8 cellular contexts compared by ENCODE assay signal in genomic region chr18:70781860-70782453, GRCh38.
DNase-seq lines count a peak whose midpoint lies in the region; ATAC-seq and TF ChIP-seq lines count a peak whose summit lies in the region.

No MANE protein-coding gene starts in this region.

- peaks cover 7% of the 10 kb centered on the region for H3K4me1 ChIP-seq in CD4-positive, alpha-beta memory T cell (ENCODE audit: insufficient read depth, low read length)
- H3K4me1 ChIP-seq in thyroid gland: no peaks in the 10 kb centered on the region

- TF ChIP-seq POLR2A in thyroid gland (IDR thresholded peaks at IDR 0.05): no peak

- DNase-seq in CD4-positive, alpha-beta memory T cell: peak; percentile 53 to 65 (median 59)
- DNase-seq in NCI-H526 (lab: John Stamatoyannopoulos, UW) (peak; percentile 1 to 59), thyroid gland (peak; percentile 10 to 12)
- peak; percentile 56 for DNase-seq in activated CD4-positive, alpha-beta T cell treated with anti-CD3 and anti-CD28 coated beads, Interleukin-2, amount 10 ng/mL, durations not matched to agents 7 days and 5 days
- DNase-seq in effector CD4-positive, alpha-beta T cell: peak; percentile 47
- DNase-seq in natural killer cell treated with Interleukin-12 subunit alpha and Interleukin-12 subunit beta and Interleukin-15 and Interleukin-18, amount 100 ng/mL, for 72 hours (ENCODE audit: low spot score): peak; percentile 55

- TF ChIP-seq CTCF in thyroid gland (IDR thresholded peaks at IDR 0.05): peak in 1 of 6 experiments; percentile 31

- WGBS in thyroid gland, 2 donors: 4 to 7% methylated on average over 8 of the region's 8 CpGs

- intact Hi-C loops in CD4-positive, alpha-beta memory T cell (cut with micrococcal nuclease): loop anchor here (1.0 to 5.0 kb wide), 4 partner anchors 150 to 1305 kb away; no protein-coding TSS in a partner anchor
- intact Hi-C loops in thyroid gland (cut with DNase I): no loop called here

- ATAC-seq in GM19328 (IDR thresholded peaks at IDR 0.05; ENCODE audit: unreplicated experiment): peak; percentile 90
- peak; percentile 99 for ATAC-seq in HG03342 (IDR thresholded peaks at IDR 0.05; ENCODE audit: unreplicated experiment)
- peak in 1 of 2 donors; percentile 57 for ATAC-seq in natural killer cell treated with Interleukin-12 subunit alpha and Interleukin-12 subunit beta and Interleukin-15 and Interleukin-18, amount 100 ng/mL, for 72 hours

- CTCF ChIA-PET in CD4-positive, alpha-beta memory T cell (lab: Charles Lee; ENCODE audit: partially characterized antibody): interaction anchor here (0.7 to 2.2 kb wide), 18 partner anchors 8 to 206 kb away, joined by 3 to 15 read pairs (median 4); no protein-coding TSS in a partner anchor
- CTCF ChIA-PET in activated CD4-positive, alpha-beta T cell treated with anti-CD3 and anti-CD28 coated beads, Interleukin-2, amount 10 ng/mL, durations not matched to agents 7 days and 5 days (lab: Charles Lee): interaction anchor here (0.6 to 0.9 kb wide), 3 partner anchors 21 to 1762 kb away, joined by 3 to 4 read pairs (median 3); partner anchors contain the start of gene CBLN2

- H3K36me3 Mint-ChIP-seq in CD4-positive, alpha-beta memory T cell: no peaks in the 10 kb centered on the region
- no peaks in the 10 kb centered on the region for H3K36me3 Mint-ChIP-seq in activated CD4-positive, alpha-beta T cell treated with anti-CD3 and anti-CD28 coated beads, Interleukin-2, amount 10 ng/mL, durations not matched to agents 7 days and 5 days (ENCODE audit: low read depth)
- peaks cover 5% of the 10 kb centered on the region for H3K36me3 Mint-ChIP-seq in natural killer cell treated with Interleukin-12 subunit alpha and Interleukin-12 subunit beta and Interleukin-15 and Interleukin-18, amount 100 ng/mL, for 72 hours

- peak overlapping the region in 2 of 7 donors; percentile 70 to 82 for H3K27ac Mint-ChIP-seq in CD4-positive, alpha-beta memory T cell
- no peak overlapping the region for H3K27ac Mint-ChIP-seq in activated CD4-positive, alpha-beta T cell treated with anti-CD3 and anti-CD28 coated beads, Interleukin-2, amount 10 ng/mL, durations not matched to agents 7 days and 5 days
- no peak overlapping the region for H3K27ac Mint-ChIP-seq in natural killer cell treated with Interleukin-12 subunit alpha and Interleukin-12 subunit beta and Interleukin-15 and Interleukin-18, amount 100 ng/mL, for 72 hours

- no peaks in the 10 kb centered on the region for H3K27me3 Mint-ChIP-seq in CD4-positive, alpha-beta memory T cell
- no peaks in the 10 kb centered on the region for H3K27me3 Mint-ChIP-seq in activated CD4-positive, alpha-beta T cell treated with anti-CD3 and anti-CD28 coated beads, Interleukin-2, amount 10 ng/mL, durations not matched to agents 7 days and 5 days
- peaks cover 0 to 6% of the 10 kb centered on the region in 2 donors for H3K27me3 Mint-ChIP-seq in natural killer cell treated with Interleukin-12 subunit alpha and Interleukin-12 subunit beta and Interleukin-15 and Interleukin-18, amount 100 ng/mL, for 72 hours

- no peaks in the 10 kb centered on the region for H3K27me3 ChIP-seq in CD4-positive, alpha-beta memory T cell (ENCODE audit: insufficient read depth, low read length)
- H3K27me3 ChIP-seq in thyroid gland: no peaks in the 10 kb centered on the region

- no peaks in the 10 kb centered on the region for H3K9me3 ChIP-seq in CD4-positive, alpha-beta memory T cell (ENCODE audit: control insufficient read depth in 1 of 2, low read length in 2 of 2)
- H3K9me3 ChIP-seq in thyroid gland: no peaks in the 10 kb centered on the region

- H3K27ac ChIP-seq in CD4-positive, alpha-beta memory T cell (ENCODE audit: low read depth, low read length): no peak overlapping the region
- no peak overlapping the region for H3K27ac ChIP-seq in thyroid gland

- no peaks in the 10 kb centered on the region for H3K36me3 ChIP-seq in CD4-positive, alpha-beta memory T cell (ENCODE audit: insufficient read depth, low read length)
- no peaks in the 10 kb centered on the region for H3K36me3 ChIP-seq in thyroid gland

- peaks cover 0 to 6% (median 3%) of the 10 kb centered on the region in 4 donors for H3K4me1 Mint-ChIP-seq in CD4-positive, alpha-beta memory T cell
- H3K4me1 Mint-ChIP-seq in activated CD4-positive, alpha-beta T cell treated with anti-CD3 and anti-CD28 coated beads, Interleukin-2, amount 10 ng/mL, durations not matched to agents 7 days and 5 days: no peaks in the 10 kb centered on the region
- no peaks in the 10 kb centered on the region for H3K4me1 Mint-ChIP-seq in natural killer cell treated with Interleukin-12 subunit alpha and Interleukin-12 subunit beta and Interleukin-15 and Interleukin-18, amount 100 ng/mL, for 72 hours (ENCODE audit: low read depth in 2 of 2)

- H3K4me3 ChIP-seq in CD4-positive, alpha-beta memory T cell (ENCODE audit: low read length in 2 of 2): no peak overlapping the region
- H3K4me3 ChIP-seq in thyroid gland (replicated peaks in 1 of 3): no peak overlapping the region

- H3K9me3 Mint-ChIP-seq in CD4-positive, alpha-beta memory T cell: peaks cover 0 to 10% (median 2%) of the 10 kb centered on the region in 8 donors
- no peaks in the 10 kb centered on the region for H3K9me3 Mint-ChIP-seq in activated CD4-positive, alpha-beta T cell treated with anti-CD3 and anti-CD28 coated beads, Interleukin-2, amount 10 ng/mL, durations not matched to agents 7 days and 5 days
- no peaks in the 10 kb centered on the region for H3K9me3 Mint-ChIP-seq in natural killer cell treated with Interleukin-12 subunit alpha and Interleukin-12 subunit beta and Interleukin-15 and Interleukin-18, amount 100 ng/mL, for 72 hours

- POLR2A ChIA-PET in CD4-positive, alpha-beta memory T cell (lab: Charles Lee; ENCODE audit: partially characterized antibody): interaction anchor here (1.7 kb wide), 1 partner anchor 160 kb away, joined by 7 read pairs; no protein-coding TSS in a partner anchor
- POLR2A ChIA-PET in activated CD4-positive, alpha-beta T cell treated with anti-CD3 and anti-CD28 coated beads, Interleukin-2, amount 10 ng/mL, durations not matched to agents 7 days and 5 days (lab: Charles Lee): interaction anchor here (0.7 kb wide), 1 partner anchor 291 kb away, joined by 3 read pairs; no protein-coding TSS in a partner anchor

- no peak overlapping the region for H3K4me3 Mint-ChIP-seq in CD4-positive, alpha-beta memory T cell
- H3K4me3 Mint-ChIP-seq in activated CD4-positive, alpha-beta T cell treated with anti-CD3 and anti-CD28 coated beads, Interleukin-2, amount 10 ng/mL, durations not matched to agents 7 days and 5 days: no peak overlapping the region
- H3K4me3 Mint-ChIP-seq in natural killer cell treated with Interleukin-12 subunit alpha and Interleukin-12 subunit beta and Interleukin-15 and Interleukin-18, amount 100 ng/mL, for 72 hours: no peak overlapping the region
